In the genomic region with DNA sequence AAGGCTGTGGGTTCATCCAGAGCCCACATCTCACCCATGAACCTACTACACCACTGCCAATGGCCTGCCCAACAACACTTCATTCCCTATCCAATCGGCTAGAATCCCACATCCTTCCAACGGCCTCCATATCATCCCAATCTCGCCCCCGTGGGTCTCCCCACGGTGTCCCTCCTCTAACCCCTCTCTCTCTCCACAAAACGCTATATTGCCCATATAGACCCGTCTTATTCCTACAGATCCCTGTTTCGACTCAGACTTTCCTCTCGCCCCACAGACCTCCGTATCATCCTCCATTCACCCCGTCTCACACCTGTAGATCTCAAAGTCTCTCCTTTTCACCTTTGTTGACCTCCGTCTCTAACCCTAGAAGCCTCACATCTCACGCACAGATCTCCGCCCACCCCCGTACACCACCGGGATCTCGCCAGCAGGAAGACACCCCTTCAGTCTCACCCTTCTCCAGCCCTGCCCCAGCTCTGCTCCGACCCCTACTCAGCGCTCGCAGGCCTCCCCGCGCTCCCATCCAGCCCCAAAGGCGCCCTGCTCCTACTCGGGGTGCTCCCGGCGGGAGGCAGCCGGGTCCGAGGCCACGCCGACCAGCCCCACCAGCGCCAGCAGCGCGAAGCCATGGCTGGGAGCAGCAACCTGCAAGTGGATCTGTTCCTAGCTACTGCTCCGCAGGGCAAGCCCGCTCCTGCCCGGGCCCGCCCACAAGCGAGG, we compare ENCODE assay signal across 1 cellular context.
TF ChIP-seq lines count a peak whose summit lies in the region.

A gene with protein sequence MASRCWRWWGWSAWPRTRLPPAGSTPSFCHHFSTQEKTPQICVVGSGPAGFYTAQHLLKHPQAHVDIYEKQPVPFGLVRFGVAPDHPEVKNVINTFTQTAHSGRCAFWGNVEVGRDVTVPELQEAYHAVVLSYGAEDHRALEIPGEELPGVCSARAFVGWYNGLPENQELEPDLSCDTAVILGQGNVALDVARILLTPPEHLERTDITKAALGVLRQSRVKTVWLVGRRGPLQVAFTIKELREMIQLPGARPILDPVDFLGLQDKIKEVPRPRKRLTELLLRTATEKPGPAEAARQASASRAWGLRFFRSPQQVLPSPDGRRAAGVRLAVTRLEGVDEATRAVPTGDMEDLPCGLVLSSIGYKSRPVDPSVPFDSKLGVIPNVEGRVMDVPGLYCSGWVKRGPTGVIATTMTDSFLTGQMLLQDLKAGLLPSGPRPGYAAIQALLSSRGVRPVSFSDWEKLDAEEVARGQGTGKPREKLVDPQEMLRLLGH (minus strand): TSS at position 682 of the 723 bp plus-strand sequence. CDS start 50 bp downstream, at position 632.

TF ChIP-seq in HCT116, 20 proteins besides CTCF, POLR2A, EP300 and RAD21 (continued from another document):
- TF ChIP-seq, protein P1, sequence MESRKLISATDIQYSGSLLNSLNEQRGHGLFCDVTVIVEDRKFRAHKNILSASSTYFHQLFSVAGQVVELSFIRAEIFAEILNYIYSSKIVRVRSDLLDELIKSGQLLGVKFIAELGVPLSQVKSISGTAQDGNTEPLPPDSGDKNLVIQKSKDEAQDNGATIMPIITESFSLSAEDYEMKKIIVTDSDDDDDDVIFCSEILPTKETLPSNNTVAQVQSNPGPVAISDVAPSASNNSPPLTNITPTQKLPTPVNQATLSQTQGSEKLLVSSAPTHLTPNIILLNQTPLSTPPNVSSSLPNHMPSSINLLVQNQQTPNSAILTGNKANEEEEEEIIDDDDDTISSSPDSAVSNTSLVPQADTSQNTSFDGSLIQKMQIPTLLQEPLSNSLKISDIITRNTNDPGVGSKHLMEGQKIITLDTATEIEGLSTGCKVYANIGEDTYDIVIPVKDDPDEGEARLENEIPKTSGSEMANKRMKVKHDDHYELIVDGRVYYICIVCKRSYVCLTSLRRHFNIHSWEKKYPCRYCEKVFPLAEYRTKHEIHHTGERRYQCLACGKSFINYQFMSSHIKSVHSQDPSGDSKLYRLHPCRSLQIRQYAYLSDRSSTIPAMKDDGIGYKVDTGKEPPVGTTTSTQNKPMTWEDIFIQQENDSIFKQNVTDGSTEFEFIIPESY (IDR thresholded peaks at IDR 0.05; ENCODE audit: extremely low read depth, insufficient replicate concordance, low read length), result peak; percentile 20
- TF ChIP-seq POLR2AphosphoS5 (IDR thresholded peaks at IDR 0.05; ENCODE audit: low read depth, low read length) (peak; percentile 99), YY1 (IDR thresholded peaks at IDR 0.05; ENCODE audit: extremely low read depth, insufficient replicate concordance, low read depth, low read length) (peak; percentile 66)
